In the genomic region with DNA sequence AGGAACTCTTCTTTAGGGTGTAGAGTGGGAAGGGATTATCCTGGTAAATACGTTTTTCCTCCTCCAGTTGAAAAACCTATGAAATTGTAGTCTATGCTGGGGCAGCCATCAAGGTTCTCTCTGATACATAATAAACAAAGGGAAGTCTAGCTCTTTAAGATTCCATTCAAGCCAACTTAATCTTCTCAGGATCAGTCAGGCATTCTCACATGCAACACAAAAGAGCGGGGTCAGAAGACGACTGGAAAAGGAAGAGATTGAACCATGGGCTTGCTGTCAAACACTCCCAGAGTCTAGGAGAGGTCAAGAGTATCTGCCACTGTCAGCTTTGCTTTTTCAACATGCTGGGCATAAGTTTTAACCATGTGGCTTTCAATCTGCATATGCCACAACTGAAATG, we compare ENCODE assay signal across 28 cellular contexts. TPM values are rescaled to one million over a fixed set of nuclear protein-coding genes. Genes with fewer than 3 reads are reported as not detected.
DNase-seq lines count a peak whose midpoint lies in the region; ATAC-seq and TF ChIP-seq lines count a peak whose summit lies in the region.
"Had no signal": no experiment of that assay in that cellular context is flagged by ENCODE, and none has a peak within 500 bp of the region (broad histone marks: within the 10 kb centered on the region; RNA-seq: fewer than 3 reads in every experiment).

No MANE protein-coding gene starts in this region.

- no peaks in the 10 kb centered on the region for H3K9me3 Mint-ChIP-seq in activated naive CD4-positive, alpha-beta T cell treated with anti-CD3 and anti-CD28 coated beads, Interleukin-2, amount 10 ng/mL, durations not matched to agents 7 days and 5 days
- no peaks in the 10 kb centered on the region for H3K9me3 Mint-ChIP-seq in activated T-helper 17 cell treated with anti-CD3 and anti-CD28 coated beads, Interleukin-2, amount 50 U/mL, for 72 hours
- H3K9me3 Mint-ChIP-seq in stimulated activated effector memory CD8-positive, alpha-beta T cell treated with anti-CD3 and anti-CD28 coated beads, Interleukin-12 subunit alpha, Interleukin-12 subunit beta, amount 100 ng/mL, for 72 hours = no peaks in the 10 kb centered on the region
- H3K9me3 Mint-ChIP-seq: memory B cell; stimulated activated memory B cell treated with anti-CD40 and anti-IgM and Interleukin-4, amounts not matched to agents 10 μg/mL and 1 μg/mL and 100 μg/mL, for 72 hours had no signal

- no peak for TF ChIP-seq CTCF in esophagus muscularis mucosa (IDR thresholded peaks at IDR 0.05)

- H3K4me1 Mint-ChIP-seq in activated naive CD4-positive, alpha-beta T cell treated with anti-CD3 and anti-CD28 coated beads, Interleukin-2, amount 10 ng/mL, durations not matched to agents 7 days and 5 days = peaks cover 76% of the 10 kb centered on the region
- H3K4me1 Mint-ChIP-seq in activated T-helper 17 cell treated with anti-CD3 and anti-CD28 coated beads, Interleukin-2, amount 50 U/mL, for 72 hours = peaks cover 71% of the 10 kb centered on the region
- H3K4me1 Mint-ChIP-seq in stimulated activated effector memory CD8-positive, alpha-beta T cell treated with anti-CD3 and anti-CD28 coated beads, Interleukin-12 subunit alpha, Interleukin-12 subunit beta, amount 100 ng/mL, for 72 hours = peaks cover 59% of the 10 kb centered on the region
- H3K4me1 Mint-ChIP-seq: memory B cell; stimulated activated memory B cell treated with anti-CD40 and anti-IgM and Interleukin-4, amounts not matched to agents 10 μg/mL and 1 μg/mL and 100 μg/mL, for 72 hours had no signal

- H3K4me1 ChIP-seq in NT2/D1 (ENCODE audit: insufficient read depth, insufficient read length) (no peaks in the 10 kb centered on the region), esophagus muscularis mucosa (no peaks in the 10 kb centered on the region)
- H3K4me1 ChIP-seq: prostate gland, SJSA1, suprapubic skin, upper lobe of right lung had no signal

- no peaks in the 10 kb centered on the region for H3K9me3 ChIP-seq in NT2/D1 (ENCODE audit: insufficient read depth, low read length)
- H3K9me3 ChIP-seq in esophagus muscularis mucosa = no peaks in the 10 kb centered on the region
- H3K9me3 ChIP-seq: prostate gland, SJSA1, suprapubic skin, upper lobe of right lung had no signal

- no peak for TF ChIP-seq EP300 in esophagus muscularis mucosa (IDR thresholded peaks at IDR 0.05)

- no peak overlapping the region for H3K9ac ChIP-seq in NT2/D1 (ENCODE audit: insufficient read length, low read depth)

- no peak for DNase-seq in activated naive CD4-positive, alpha-beta T cell treated with anti-CD3 and anti-CD28 coated beads, Interleukin-2, amount 10 ng/mL, durations not matched to agents 7 days and 5 days
- no peak for DNase-seq in activated naive CD4-positive, alpha-beta T cell (lab: John Stamatoyannopoulos, UW)
- DNase-seq in NT2/D1 (ENCODE audit: low read depth, low spot score) = peak; percentile 8
- no peak for DNase-seq in stimulated activated effector memory CD8-positive, alpha-beta T cell treated with anti-CD3 and anti-CD28 coated beads, Interleukin-12 subunit alpha, Interleukin-12 subunit beta, amount 100 ng/mL, for 72 hours (ENCODE audit: low spot score in 2 of 2)
- no peak for DNase-seq in hypothalamus (lab: John Stamatoyannopoulos, UW)
- DNase-seq in esophagus muscularis mucosa (ENCODE audit: extremely low spot score) = no peak
- DNase-seq: activated CD4-positive, alpha-beta T cell treated with anti-CD3 and anti-CD28 coated beads, Interleukin-2, amount 50 U/mL, for 1 hour; central memory CD4-positive, alpha-beta T cell; NCI-H1105; NCI-H187 treated with DMSO at 0.1 percent for 48 hours; NCI-H2171 treated with DMSO at 0.1 percent for 48 hours; NCI-H526 treated with DMSO at 0.1 percent for 48 hours; stimulated activated CD4-positive, alpha-beta T cell treated with anti-CD3 and anti-CD28 coated beads, Interleukin-4, amount 100 ng/mL, for 24 hours; upper lobe of right lung had no signal

- no peak overlapping the region for H3K27ac ChIP-seq in esophagus muscularis mucosa (replicated peaks in 1 of 4)
- H3K27ac ChIP-seq: C4-2B, prostate gland, SJSA1, suprapubic skin, upper lobe of right lung had no signal

- peaks cover 91% of the 10 kb centered on the region for H3K36me3 Mint-ChIP-seq in activated naive CD4-positive, alpha-beta T cell treated with anti-CD3 and anti-CD28 coated beads, Interleukin-2, amount 10 ng/mL, durations not matched to agents 7 days and 5 days
- H3K36me3 Mint-ChIP-seq in activated T-helper 17 cell treated with anti-CD3 and anti-CD28 coated beads, Interleukin-2, amount 50 U/mL, for 72 hours (ENCODE audit: low read depth) = peaks cover 69% of the 10 kb centered on the region
- H3K36me3 Mint-ChIP-seq in stimulated activated effector memory CD8-positive, alpha-beta T cell treated with anti-CD3 and anti-CD28 coated beads, Interleukin-12 subunit alpha, Interleukin-12 subunit beta, amount 100 ng/mL, for 72 hours = peaks cover 29% of the 10 kb centered on the region
- H3K36me3 Mint-ChIP-seq: memory B cell; stimulated activated memory B cell treated with anti-CD40 and anti-IgM and Interleukin-4, amounts not matched to agents 10 μg/mL and 1 μg/mL and 100 μg/mL, for 72 hours had no signal

- H3K36me3 ChIP-seq in NT2/D1 (ENCODE audit: insufficient read depth, insufficient read length, low read length) = no peaks in the 10 kb centered on the region
- H3K36me3 ChIP-seq in esophagus muscularis mucosa = no peaks in the 10 kb centered on the region
- H3K36me3 ChIP-seq: prostate gland, SJSA1, suprapubic skin, upper lobe of right lung had no signal

- H3K4me3 Mint-ChIP-seq in activated naive CD4-positive, alpha-beta T cell treated with anti-CD3 and anti-CD28 coated beads, Interleukin-2, amount 10 ng/mL, durations not matched to agents 7 days and 5 days = peak overlapping the region; percentile 56
- H3K4me3 Mint-ChIP-seq in activated T-helper 17 cell treated with anti-CD3 and anti-CD28 coated beads, Interleukin-2, amount 50 U/mL, for 72 hours = peak overlapping the region; percentile 91
- peak overlapping the region; percentile 36 for H3K4me3 Mint-ChIP-seq in stimulated activated effector memory CD8-positive, alpha-beta T cell treated with anti-CD3 and anti-CD28 coated beads, Interleukin-12 subunit alpha, Interleukin-12 subunit beta, amount 100 ng/mL, for 72 hours
- H3K4me3 Mint-ChIP-seq: memory B cell; stimulated activated memory B cell treated with anti-CD40 and anti-IgM and Interleukin-4, amounts not matched to agents 10 μg/mL and 1 μg/mL and 100 μg/mL, for 72 hours had no signal

- intact Hi-C loops in esophagus muscularis mucosa (cut with DNase I) = no loop called here

- CTCF ChIA-PET in activated naive CD4-positive, alpha-beta T cell treated with anti-CD3 and anti-CD28 coated beads, Interleukin-2, amount 10 ng/mL, durations not matched to agents 7 days and 5 days (lab: Charles Lee) = interaction anchor here (0.6 to 1.0 kb wide), 2 partner anchors 84 to 154 kb away, joined by 4 to 5 read pairs; no protein-coding TSS in a partner anchor

- 81% methylated on average over 3 of the region's 3 CpGs for WGBS in esophagus muscularis mucosa

- no peak for ATAC-seq in activated T-helper 17 cell treated with anti-CD3 and anti-CD28 coated beads, Interleukin-2, amount 50 U/mL, for 72 hours (replicated peaks)
- ATAC-seq in stimulated activated effector memory CD8-positive, alpha-beta T cell treated with anti-CD3 and anti-CD28 coated beads, Interleukin-12 subunit alpha, Interleukin-12 subunit beta, amount 100 ng/mL, for 72 hours = no peak
- ATAC-seq: HCT116; K562; left lobe of liver; sciatic nerve; stimulated activated memory B cell treated with anti-CD40 and anti-IgM and Interleukin-4, amounts not matched to agents 10 μg/mL and 1 μg/mL and 100 μg/mL, for 72 hours; upper lobe of right lung had no signal

- no peaks in the 10 kb centered on the region for H3K27me3 Mint-ChIP-seq in activated naive CD4-positive, alpha-beta T cell treated with anti-CD3 and anti-CD28 coated beads, Interleukin-2, amount 10 ng/mL, durations not matched to agents 7 days and 5 days
- H3K27me3 Mint-ChIP-seq in activated T-helper 17 cell treated with anti-CD3 and anti-CD28 coated beads, Interleukin-2, amount 50 U/mL, for 72 hours = no peaks in the 10 kb centered on the region
- H3K27me3 Mint-ChIP-seq: memory B cell had no signal

- no peak overlapping the region for H3K4me3 ChIP-seq in NT2/D1 (ENCODE audit: insufficient read length, low read depth)
- H3K4me3 ChIP-seq in esophagus muscularis mucosa = no peak overlapping the region
- H3K4me3 ChIP-seq: K562, prostate gland, SJSA1, suprapubic skin, upper lobe of right lung had no signal

- TF ChIP-seq POLR2A in esophagus muscularis mucosa (IDR thresholded peaks at IDR 0.05; ENCODE audit: low read depth) = no peak

- peak overlapping the region; percentile 95 for H3K27ac Mint-ChIP-seq in activated naive CD4-positive, alpha-beta T cell treated with anti-CD3 and anti-CD28 coated beads, Interleukin-2, amount 10 ng/mL, durations not matched to agents 7 days and 5 days
- peak overlapping the region; percentile 98 for H3K27ac Mint-ChIP-seq in activated T-helper 17 cell treated with anti-CD3 and anti-CD28 coated beads, Interleukin-2, amount 50 U/mL, for 72 hours
- H3K27ac Mint-ChIP-seq in stimulated activated effector memory CD8-positive, alpha-beta T cell treated with anti-CD3 and anti-CD28 coated beads, Interleukin-12 subunit alpha, Interleukin-12 subunit beta, amount 100 ng/mL, for 72 hours = peak overlapping the region; percentile 82
- H3K27ac Mint-ChIP-seq: memory B cell; stimulated activated memory B cell treated with anti-CD40 and anti-IgM and Interleukin-4, amounts not matched to agents 10 μg/mL and 1 μg/mL and 100 μg/mL, for 72 hours had no signal

- H3K27me3 ChIP-seq in NT2/D1 (ENCODE audit: insufficient read depth, insufficient read length) (no peaks in the 10 kb centered on the region), esophagus muscularis mucosa (no peaks in the 10 kb centered on the region)
- H3K27me3 ChIP-seq: SJSA1, suprapubic skin, upper lobe of right lung had no signal

RNA-seq across cellular contexts. Expression of gene TRAT1, which starts 8.4 kb away (rescaled TPM):
- total RNA-seq in activated T-helper 17 cell treated with anti-CD3 and anti-CD28 coated beads, Interleukin-2, amount 50 U/mL, for 72 hours = 10 to 100 TPM; 33.0 to 56.7 TPM
- total RNA-seq in esophagus muscularis mucosa = under 1 TPM in 2 of 4 donors, not detected in 2; 0.17 to 0.26 TPM
- total RNA-seq: dermis microvascular lymphatic vessel endothelial cell, HT1080, K562, MCF 10A, prostate gland, SJSA1 had no signal

Comparison
In these comparisons a context has a peak if more than half of its experiments do, and no peak if none do; other contexts are left out.
1. H3K4me3 Mint-ChIP-seq: peak in every context shown above with its lines; median percentile 91 in activated T-helper 17 cell treated with anti-CD3 and anti-CD28 coated beads, Interleukin-2, amount 50 U/mL, for 72 hours; 56 in activated naive CD4-positive, alpha-beta T cell treated with anti-CD3 and anti-CD28 coated beads, Interleukin-2, amount 10 ng/mL, durations not matched to agents 7 days and 5 days; 36 in stimulated activated effector memory CD8-positive, alpha-beta T cell treated with anti-CD3 and anti-CD28 coated beads, Interleukin-12 subunit alpha, Interleukin-12 subunit beta, amount 100 ng/mL, for 72 hours.
2. RNA of gene TRAT1, which starts 8.4 kb away (total RNA-seq): 33.0 to 56.7 TPM in activated T-helper 17 cell treated with anti-CD3 and anti-CD28 coated beads, Interleukin-2, amount 50 U/mL, for 72 hours; 0.17 to 0.26 TPM in esophagus muscularis mucosa; every median in the first group is over 10 times any median in the second.
3. Peak in every context shown above with its lines, with median percentiles within 50 percentile points of each other: H3K27ac Mint-ChIP-seq.